Comparison of ENCODE assay signal across 14 cellular contexts in the genomic region with DNA sequence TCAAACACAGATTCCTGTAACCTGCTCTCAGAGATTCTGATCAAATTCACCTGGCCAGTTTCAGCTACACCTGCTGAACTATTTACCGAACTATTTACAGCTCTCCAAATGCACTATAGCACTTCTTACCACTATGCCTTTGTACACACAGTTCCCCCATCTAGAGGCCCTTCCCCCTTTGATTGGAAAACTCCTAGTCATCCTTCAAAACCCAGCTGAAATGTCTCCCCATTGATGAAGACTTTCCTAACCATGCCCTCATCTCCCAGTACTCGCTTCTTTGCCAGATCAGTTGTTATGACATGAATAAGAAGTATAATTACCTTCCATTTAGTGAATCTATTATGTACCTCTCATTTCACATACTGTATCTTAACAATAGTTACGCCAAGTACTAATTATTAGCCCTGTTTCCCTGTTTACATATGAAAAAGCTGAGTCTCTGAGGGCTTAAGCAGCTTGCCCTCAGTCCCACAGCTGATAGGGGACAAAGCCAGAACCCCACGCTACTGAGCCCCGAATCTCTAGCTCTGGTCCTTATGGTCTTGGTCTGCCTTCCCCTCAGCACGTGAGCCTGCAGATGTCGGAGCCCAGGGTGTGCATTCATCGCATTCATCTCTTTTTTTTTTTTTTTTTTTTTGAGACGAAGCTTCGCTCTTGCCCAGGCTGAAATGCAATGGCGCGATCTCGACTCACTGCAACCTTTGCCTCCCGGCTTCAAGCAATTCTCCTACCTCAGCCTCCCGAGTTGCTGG.
A peak's percentile ranks its signal among the peaks of the same experiment; 100 is the strongest.
DNase-seq lines count a peak whose midpoint lies in the region; ATAC-seq and TF ChIP-seq lines count a peak whose summit lies in the region.
"Had no signal": no experiment of that assay in that cellular context is flagged by ENCODE, and none has a peak within 500 bp of the region (broad histone marks: within the 10 kb centered on the region; RNA-seq: fewer than 3 reads in every experiment).

No MANE protein-coding gene starts in this region.

- H3K36me3 ChIP-seq in Caco-2 (ENCODE audit: control insufficient read depth, insufficient read depth, low read length) (no peaks in the 10 kb centered on the region), ascending aorta (no peaks in the 10 kb centered on the region), osteoblast (ENCODE audit: insufficient read depth, low read length) (no peaks in the 10 kb centered on the region)
- no peaks in the 10 kb centered on the region for H3K36me3 ChIP-seq in CD8-positive, alpha-beta memory T cell (ENCODE audit: insufficient read depth, low read length)
- H3K36me3 ChIP-seq: esophagus squamous epithelium, spleen, upper lobe of right lung had no signal

- intact Hi-C loops in Caco-2 (cut with micrococcal nuclease; ENCODE audit: unreplicated experiment), result loop anchor here (1.0 to 2.0 kb wide), 7 partner anchors 26 to 281 kb away; a partner anchor contains a TSS
- intact Hi-C loops in ascending aorta (cut with DNase I), result loop anchor here (1.0 to 10.0 kb wide), 8 partner anchors 23 to 413 kb away; a partner anchor contains a TSS
- intact Hi-C loops in head of caudate nucleus (cut with DNase I), result loop anchor here (5.0 to 10.0 kb wide), 3 partner anchors 65 to 230 kb away; a partner anchor contains a TSS

- no peaks in the 10 kb centered on the region for H3K36me3 Mint-ChIP-seq in Caco-2 (ENCODE audit: insufficient read depth, unreplicated experiment)
- no peaks in the 10 kb centered on the region for H3K36me3 Mint-ChIP-seq in CD8-positive, alpha-beta memory T cell
- H3K36me3 Mint-ChIP-seq: activated naive CD8-positive, alpha-beta T cell; naive thymus-derived CD8-positive, alpha-beta T cell had no signal

- H2AFZ ChIP-seq in osteoblast (ENCODE audit: low read length), result no peak overlapping the region

- H3K27me3 ChIP-seq in Caco-2 (replicated peaks; ENCODE audit: control insufficient read depth, insufficient read depth, low read length) (no peaks in the 10 kb centered on the region), ascending aorta (no peaks in the 10 kb centered on the region), osteoblast (ENCODE audit: insufficient read depth, low read length) (no peaks in the 10 kb centered on the region)
- H3K27me3 ChIP-seq in CD8-positive, alpha-beta memory T cell (ENCODE audit: insufficient read depth, low read length, poor library complexity, severe bottlenecking), result peaks cover 6% of the 10 kb centered on the region
- H3K27me3 ChIP-seq: upper lobe of right lung had no signal

- POLR2A ChIA-PET in Caco-2 (lab: Charles Lee), result no interaction called here
- POLR2A ChIA-PET in CD8-positive, alpha-beta memory T cell (lab: Charles Lee), result no interaction called here

- CTCF ChIA-PET in Caco-2 (lab: Charles Lee), result interaction anchor here (0.6 to 2.6 kb wide), 10 partner anchors 25 to 332 kb away, joined by 3 to 19 read pairs (median 6); a partner anchor contains a TSS
- CTCF ChIA-PET in CD8-positive, alpha-beta memory T cell (lab: Charles Lee), result interaction anchor here (0.7 to 1.3 kb wide), 6 partner anchors 7 to 1795 kb away, joined by 3 to 4 read pairs (median 3); no protein-coding TSS in a partner anchor

- H3K4me3 ChIP-seq in Caco-2 (ENCODE audit: low read depth, low read length) (no peak overlapping the region), ascending aorta (no peak overlapping the region), osteoblast (ENCODE audit: insufficient read depth, low read length) (no peak overlapping the region)
- H3K4me3 ChIP-seq in CD8-positive, alpha-beta memory T cell (ENCODE audit: low read length), result no peak overlapping the region

- H3K9me3 Mint-ChIP-seq in Caco-2 (ENCODE audit: unreplicated experiment), result no peaks in the 10 kb centered on the region
- no peaks in the 10 kb centered on the region for H3K9me3 Mint-ChIP-seq in CD8-positive, alpha-beta memory T cell
- H3K9me3 Mint-ChIP-seq: activated CD8-positive, alpha-beta T cell treated with anti-CD3 and anti-CD28 coated beads for 36 hours; naive thymus-derived CD8-positive, alpha-beta T cell had no signal

- no TSS peak for BruUV-seq in Caco-2 (replicated peaks; lab: Mats Ljungman, UMichigan)

- H3K9me3 ChIP-seq in Caco-2, result no peaks in the 10 kb centered on the region
- H3K9me3 ChIP-seq in ascending aorta, result no peaks in the 10 kb centered on the region
- H3K9me3 ChIP-seq in osteoblast (ENCODE audit: low read depth, low read length), result no peaks in the 10 kb centered on the region
- H3K9me3 ChIP-seq in CD8-positive, alpha-beta memory T cell (ENCODE audit: low read length), result no peaks in the 10 kb centered on the region
- H3K9me3 ChIP-seq: esophagus squamous epithelium, spleen, upper lobe of right lung had no signal

- no peak for TF ChIP-seq CTCF in Caco-2 (IDR thresholded peaks at IDR 0.05; ENCODE audit: insufficient read depth in 1 of 2, low read depth in 1 of 2, low read length in 1 of 2, severe bottlenecking in 1 of 2, unreplicated experiment in 1 of 2)
- no peak for TF ChIP-seq CTCF in ascending aorta (IDR thresholded peaks at IDR 0.05)
- no peak for TF ChIP-seq CTCF in osteoblast (IDR thresholded peaks at IDR 0.05; ENCODE audit: extremely low read depth, low read depth, low read length)

- H3K27ac ChIP-seq in ascending aorta, result peak overlapping the region; percentile 74 to 82
- peak overlapping the region; percentile 13 for H3K27ac ChIP-seq in osteoblast (ENCODE audit: low read depth, low read length)
- H3K27ac ChIP-seq in CD8-positive, alpha-beta memory T cell (ENCODE audit: low read depth, low read length), result no peak overlapping the region
- H3K27ac ChIP-seq: spleen, upper lobe of right lung had no signal

- no peaks in the 10 kb centered on the region for H4K20me1 ChIP-seq in osteoblast (ENCODE audit: insufficient read depth, low read length)

- DNase-seq in Caco-2 (no peak), NCI-H1436 (lab: John Stamatoyannopoulos, UW) (peak; percentile 21), ascending aorta (ENCODE audit: low spot score in 2 of 2) (no peak), osteoblast (ENCODE audit: insufficient read length, low spot score, missing footprints) (no peak), head of caudate nucleus (no peak), SIG-M5 treated with dmso at 0.1 percent for 504 hours (lab: John Stamatoyannopoulos, UW; ENCODE audit: unreplicated experiment) (no peak)
- DNase-seq in CD8-positive, alpha-beta memory T cell, result no peak
- DNase-seq: esophagus squamous epithelium had no signal

- H3K79me2 ChIP-seq in osteoblast (ENCODE audit: insufficient read depth, low read length), result no peaks in the 10 kb centered on the region

- peak overlapping the region; percentile 21 for H3K27ac Mint-ChIP-seq in Caco-2 (ENCODE audit: unreplicated experiment)
- H3K27ac Mint-ChIP-seq in CD8-positive, alpha-beta memory T cell, result no peak overlapping the region
- H3K27ac Mint-ChIP-seq: activated CD8-positive, alpha-beta T cell treated with anti-CD3 and anti-CD28 coated beads for 36 hours; activated naive CD8-positive, alpha-beta T cell; naive thymus-derived CD8-positive, alpha-beta T cell had no signal

- ATAC-seq in GM19397 (IDR thresholded peaks at IDR 0.05; ENCODE audit: unreplicated experiment), result no peak

- peaks cover 25% of the 10 kb centered on the region for H3K4me1 ChIP-seq in Caco-2
- peaks cover 0 to 14% of the 10 kb centered on the region in 2 donors for H3K4me1 ChIP-seq in ascending aorta
- H3K4me1 ChIP-seq in osteoblast (ENCODE audit: insufficient read depth, low read length), result peaks cover 35% of the 10 kb centered on the region
- no peaks in the 10 kb centered on the region for H3K4me1 ChIP-seq in CD8-positive, alpha-beta memory T cell (ENCODE audit: insufficient read depth, low read length)

- H3K4me2 ChIP-seq in osteoblast (ENCODE audit: insufficient read depth, low read length), result no peak overlapping the region

- peaks cover 7% of the 10 kb centered on the region for H3K4me1 Mint-ChIP-seq in Caco-2 (ENCODE audit: low read depth, unreplicated experiment)
- H3K4me1 Mint-ChIP-seq in CD8-positive, alpha-beta memory T cell, result peaks cover 0 to 5% (median 0%) of the 10 kb centered on the region in 3 donors

- no peak overlapping the region for H3K4me3 Mint-ChIP-seq in Caco-2 (ENCODE audit: unreplicated experiment)
- no peak overlapping the region for H3K4me3 Mint-ChIP-seq in CD8-positive, alpha-beta memory T cell

- H3K27me3 Mint-ChIP-seq in Caco-2 (ENCODE audit: insufficient read depth, unreplicated experiment), result no peaks in the 10 kb centered on the region
- H3K27me3 Mint-ChIP-seq in CD8-positive, alpha-beta memory T cell, result peaks cover 12 to 30% of the 10 kb centered on the region in 2 donors
